In the genomic region with DNA sequence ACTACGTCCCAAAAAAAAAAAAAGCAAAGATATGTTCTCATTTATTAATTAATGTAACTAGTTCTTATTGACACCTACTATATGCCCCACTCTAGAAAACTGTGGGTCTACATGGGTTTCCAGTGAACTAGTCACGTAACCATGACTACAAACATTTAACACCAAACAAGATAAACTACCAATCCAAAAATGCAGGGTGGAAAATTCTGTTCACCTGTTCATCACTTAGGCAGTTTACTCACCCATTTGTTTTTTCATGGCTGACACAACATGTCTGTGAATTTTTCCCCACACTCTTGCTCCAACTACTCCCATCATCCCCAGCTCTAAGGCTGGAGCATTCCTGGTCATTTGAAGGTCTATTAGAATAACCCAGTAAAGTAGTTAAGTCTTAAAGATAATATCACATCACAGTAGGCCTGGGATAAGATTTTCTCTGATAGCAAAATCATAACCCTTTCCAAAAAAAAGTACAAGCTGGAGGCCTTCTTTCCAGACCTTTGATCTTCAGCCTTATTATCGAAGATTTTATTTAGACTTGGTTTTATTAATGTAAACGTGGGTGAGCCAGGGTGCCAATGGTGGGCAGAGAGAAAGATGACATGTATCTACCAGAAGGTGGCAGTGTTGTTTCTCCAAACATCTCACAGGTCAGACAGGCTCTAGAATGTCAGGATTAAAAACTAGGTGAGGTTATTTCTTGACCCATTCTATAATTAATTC, we compare ENCODE assay signal across 8 cellular contexts.
A peak's percentile ranks its signal among the peaks of the same experiment; 100 is the strongest.
DNase-seq lines count a peak whose midpoint lies in the region; ATAC-seq, FAIRE-seq and TF ChIP-seq lines count a peak whose summit lies in the region.

No MANE protein-coding gene starts in this region.

- DNase-seq in Calu3 (peak; percentile 26), GM19239 (ENCODE audit: insufficient read length, low spot score) (peak; percentile 39), PC-3 (peak; percentile 95), bronchial epithelial cell (ENCODE audit: low read depth) (peak; percentile 63), kidney (no peak)
- DNase-seq in stimulated activated naive CD8-positive, alpha-beta T cell treated with anti-CD3 and anti-CD28 coated beads, Interleukin-15, amount 100 ng/mL, for 72 hours, result no peak

- H3K9me2 ChIP-seq in PC-3 (replicated peaks; ENCODE audit: low read length), result no peaks in the 10 kb centered on the region

- no peaks in the 10 kb centered on the region for H3K36me3 Mint-ChIP-seq in Calu3 (ENCODE audit: insufficient read depth, unreplicated experiment)

- H3K4me3 ChIP-seq in KMS-11 (IDR thresholded peaks at IDR 0.05; ENCODE audit: insufficient read depth, low read depth, low read length) (no peak overlapping the region), PC-3 (ENCODE audit: low read length) (no peak overlapping the region), bronchial epithelial cell (ENCODE audit: low read depth, low read length) (no peak overlapping the region), kidney (ENCODE audit: low read length in 2 of 2) (no peak overlapping the region)

- POLR2A ChIA-PET in PC-3 (lab: Charles Lee; ENCODE audit: unreplicated experiment), result interaction anchor here (0.6 kb wide), 1 partner anchor 179 kb away, joined by 3 read pairs; no protein-coding TSS in a partner anchor

- H4K20me1 ChIP-seq in KMS-11 (ENCODE audit: insufficient read depth), result no peaks in the 10 kb centered on the region
- no peaks in the 10 kb centered on the region for H4K20me1 ChIP-seq in PC-3 (ENCODE audit: low read length)

- H3K27me3 ChIP-seq in KMS-11 (ENCODE audit: insufficient read depth, low read depth), result no peaks in the 10 kb centered on the region
- peaks cover 4% of the 10 kb centered on the region; the same call in 1 of the 2 replicates for H3K27me3 ChIP-seq in PC-3 (ENCODE audit: low read length)
- H3K27me3 ChIP-seq in bronchial epithelial cell (ENCODE audit: control insufficient read depth, insufficient read depth, low read length), result peaks cover 3% of the 10 kb centered on the region

- H3K4me2 ChIP-seq in KMS-11, result no peak overlapping the region
- no peak overlapping the region for H3K4me2 ChIP-seq in PC-3 (ENCODE audit: low read length)

- BruUV-seq in Calu3 (replicated peaks; lab: Mats Ljungman, UMichigan) (no TSS peak), PC-3 (replicated peaks; lab: Mats Ljungman, UMichigan) (no TSS peak)

- no peaks in the 10 kb centered on the region for H3K9me3 Mint-ChIP-seq in Calu3 (ENCODE audit: low read depth, unreplicated experiment)
- H3K9me3 Mint-ChIP-seq in stimulated activated naive CD8-positive, alpha-beta T cell treated with anti-CD3 and anti-CD28 coated beads, Interleukin-15, amount 100 ng/mL, for 72 hours, result no peaks in the 10 kb centered on the region

- H3K27ac Mint-ChIP-seq in Calu3 (ENCODE audit: unreplicated experiment), result no peak overlapping the region
- H3K27ac Mint-ChIP-seq in stimulated activated naive CD8-positive, alpha-beta T cell treated with anti-CD3 and anti-CD28 coated beads, Interleukin-15, amount 100 ng/mL, for 72 hours, result no peak overlapping the region

- H3K9me3 ChIP-seq in PC-3 (ENCODE audit: low read length) (no peaks in the 10 kb centered on the region), kidney (ENCODE audit: control insufficient read depth in 1 of 2, low read length in 2 of 2) (no peaks in the 10 kb centered on the region)

- FAIRE-seq in GM19239 (lab: Jason Lieb, UNC) (peak; percentile 94), bronchial epithelial cell (lab: Jason Lieb, UNC) (no peak), kidney (lab: Jason Lieb, UNC) (peak; percentile 98)

- H3K4me1 ChIP-seq in KMS-11 (ENCODE audit: low read depth, poor library complexity, severe bottlenecking) (no peaks in the 10 kb centered on the region), PC-3 (ENCODE audit: insufficient read depth, low read length) (no peaks in the 10 kb centered on the region), kidney (ENCODE audit: control insufficient read depth in 1 of 2, insufficient read depth in 1 of 2, low read depth in 1 of 2, low read length in 2 of 2) (no peaks in the 10 kb centered on the region)

- H3K4me1 Mint-ChIP-seq in Calu3 (ENCODE audit: low read depth, unreplicated experiment), result no peaks in the 10 kb centered on the region
- H3K4me1 Mint-ChIP-seq in stimulated activated naive CD8-positive, alpha-beta T cell treated with anti-CD3 and anti-CD28 coated beads, Interleukin-15, amount 100 ng/mL, for 72 hours, result no peaks in the 10 kb centered on the region

- TF ChIP-seq CTCF in Calu3 (IDR thresholded peaks at IDR 0.05; ENCODE audit: unreplicated experiment) (peak; percentile 36), KMS-11 (conservative IDR thresholded peaks at IDR 0.05; ENCODE audit: low read depth, low read length) (peak; percentile 70), PC-3 (conservative IDR thresholded peaks at IDR 0.05; ENCODE audit: low read depth, low read length) (peak; percentile 100), bronchial epithelial cell (IDR thresholded peaks at IDR 0.05; ENCODE audit: insufficient read depth, low read length, severe bottlenecking) (peak; percentile 44), kidney (IDR thresholded peaks at IDR 0.05; ENCODE audit: borderline replicate concordance, extremely low read depth, insufficient read depth) (peak; percentile 95)

- CTCF ChIA-PET in Calu3 (lab: Charles Lee), result interaction anchor here (1.5 kb wide), 1 partner anchor 450 kb away, joined by 4 read pairs; the partner anchor contains the start of gene CCDC175
- CTCF ChIA-PET in PC-3 (lab: Charles Lee), result interaction anchor here (0.6 to 1.0 kb wide), 2 partner anchors 187 to 296 kb away, joined by 3 to 4 read pairs; no protein-coding TSS in a partner anchor

- no peak overlapping the region for H3K9ac ChIP-seq in KMS-11
- H3K9ac ChIP-seq in PC-3 (ENCODE audit: low read length), result no peak overlapping the region
- H3K9ac ChIP-seq in kidney (ENCODE audit: low read length in 2 of 2), result no peak overlapping the region

- H3F3A ChIP-seq in PC-3 (ENCODE audit: low read length, unreplicated experiment), result no peaks in the 10 kb centered on the region

- H3K4me3 Mint-ChIP-seq in Calu3 (ENCODE audit: low read depth, unreplicated experiment), result no peak overlapping the region
- H3K4me3 Mint-ChIP-seq in stimulated activated naive CD8-positive, alpha-beta T cell treated with anti-CD3 and anti-CD28 coated beads, Interleukin-15, amount 100 ng/mL, for 72 hours, result no peak overlapping the region

- H3K27ac ChIP-seq in KMS-11 (no peak overlapping the region), PC-3 (ENCODE audit: low read length) (no peak overlapping the region), kidney (ENCODE audit: low read depth in 2 of 2, low read length in 2 of 2) (no peak overlapping the region)

- H3K79me2 ChIP-seq in KMS-11 (ENCODE audit: insufficient read depth, low read depth), result no peaks in the 10 kb centered on the region
- H3K79me2 ChIP-seq in PC-3 (ENCODE audit: low read length), result no peaks in the 10 kb centered on the region

- ATAC-seq in PC-3 (peak; percentile 94), GM21423 (IDR thresholded peaks at IDR 0.05; ENCODE audit: unreplicated experiment) (no peak)
- ATAC-seq in stimulated activated naive CD8-positive, alpha-beta T cell treated with anti-CD3 and anti-CD28 coated beads, Interleukin-15, amount 100 ng/mL, for 72 hours, result peak; percentile 80

- H2AFZ ChIP-seq in KMS-11 (ENCODE audit: low read depth) (no peak overlapping the region), PC-3 (ENCODE audit: low read length) (no peak overlapping the region)

- no peaks in the 10 kb centered on the region for H3K36me3 ChIP-seq in KMS-11 (ENCODE audit: insufficient read depth)
- no peaks in the 10 kb centered on the region for H3K36me3 ChIP-seq in PC-3 (ENCODE audit: low read depth, low read length)
- H3K36me3 ChIP-seq in bronchial epithelial cell (ENCODE audit: control insufficient read depth, insufficient read depth, low read length), result no peaks in the 10 kb centered on the region
- H3K36me3 ChIP-seq in kidney (ENCODE audit: control insufficient read depth in 1 of 2, insufficient read depth in 2 of 2, low read length in 2 of 2), result no peaks in the 10 kb centered on the region

- intact Hi-C loops in Calu3 (cut with micrococcal nuclease; ENCODE audit: unreplicated experiment), result loop anchor here (1.0 to 5.0 kb wide), 5 partner anchors 60 to 450 kb away; partner anchors contain the start of genes CCDC175 and DAAM1
- intact Hi-C loops in PC-3 (cut with micrococcal nuclease), result loop anchor here (1.0 to 5.0 kb wide), 7 partner anchors 62 to 450 kb away; partner anchors contain the start of genes CCDC175 and DAAM1
- intact Hi-C loops in kidney (cut with DNase I), result loop anchor here (5.0 kb wide), 1 partner anchor 320 kb away; no protein-coding TSS in a partner anchor

- no peaks in the 10 kb centered on the region for H3K27me3 Mint-ChIP-seq in Calu3 (ENCODE audit: unreplicated experiment)
- H3K27me3 Mint-ChIP-seq in stimulated activated naive CD8-positive, alpha-beta T cell treated with anti-CD3 and anti-CD28 coated beads, Interleukin-15, amount 100 ng/mL, for 72 hours, result peaks cover 25% of the 10 kb centered on the region

Comparison
In these comparisons a context has a peak if more than half of its experiments do, and no peak if none do; other contexts are left out.
1. DNase-seq: peak in Calu3 (single experiment), GM19239 (single experiment), PC-3 (single experiment) and bronchial epithelial cell (single experiment); none in kidney (single experiment) and stimulated activated naive CD8-positive, alpha-beta T cell treated with anti-CD3 and anti-CD28 coated beads, Interleukin-15, amount 100 ng/mL, for 72 hours (0 of 2).
2. CTCF ChIP-seq: peak in every context shown above with its lines; median percentile 100 in PC-3; 95 in kidney; 70 in KMS-11; 44 in bronchial epithelial cell; 36 in Calu3.